In the genomic region with DNA sequence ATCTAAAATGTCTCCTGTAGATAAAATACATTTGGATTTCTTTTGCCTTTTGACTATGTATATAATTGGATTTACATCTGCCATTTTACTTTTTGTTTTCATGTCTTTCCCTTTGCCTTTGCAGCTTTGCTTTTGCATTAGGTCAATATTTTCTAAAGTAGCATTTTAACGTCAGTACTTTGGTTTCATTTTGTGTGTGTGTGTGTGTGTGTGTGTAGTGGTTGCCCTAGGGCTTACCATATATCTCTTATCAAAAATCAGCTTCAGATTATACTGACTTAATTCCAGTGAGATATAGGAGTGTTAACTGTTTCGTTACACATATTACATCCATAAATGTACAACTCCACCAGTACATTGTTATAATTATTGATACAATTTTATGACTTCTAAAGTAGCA, we compare ENCODE assay signal across 10 cellular contexts.
"Had no signal": no experiment of that assay in that cellular context is flagged by ENCODE, and none has a peak within 500 bp of the region (broad histone marks: within the 10 kb centered on the region; RNA-seq: fewer than 3 reads in every experiment).

No MANE protein-coding gene starts in this region.

- H3K27me3 Mint-ChIP-seq: activated B cell treated with CpG ODN at 0.5 μM for 24 hours; dendritic cell treated with granulocyte-macrophage colony-stimulating factor and Interleukin-4, amounts not matched to agents 40 ng/mL and 50 ng/mL, for 4 days had no signal

- H3K27ac Mint-ChIP-seq: activated B cell treated with CpG ODN at 0.5 μM for 24 hours; dendritic cell treated with granulocyte-macrophage colony-stimulating factor and Interleukin-4, amounts not matched to agents 40 ng/mL and 50 ng/mL, for 4 days had no signal

- H3K9me3 Mint-ChIP-seq: activated B cell treated with CpG ODN at 0.5 μM for 24 hours; dendritic cell treated with granulocyte-macrophage colony-stimulating factor and Interleukin-4, amounts not matched to agents 40 ng/mL and 50 ng/mL, for 4 days had no signal

- DNase-seq: activated B cell treated with CpG ODN at 0.5 μM for 24 hours; activated CD8-positive, alpha-beta memory T cell treated with anti-CD3 and anti-CD28 coated beads for 24 hours; activated naive CD4-positive, alpha-beta T cell; brain microvascular endothelial cell; cerebellar nuclear complex; retina; stimulated activated CD4-positive, alpha-beta T cell treated with anti-CD3 and anti-CD28 coated beads, Interleukin-4, amount 100 ng/mL, for 1 hour; stimulated activated CD8-positive, alpha-beta memory T cell treated with anti-CD3 and anti-CD28 coated beads, Interleukin-4, amount 100 ng/mL, for 48 hours; uterus had no signal

- H3K4me1 Mint-ChIP-seq: activated B cell treated with CpG ODN at 0.5 μM for 24 hours had no signal

- H3K4me3 Mint-ChIP-seq: activated B cell treated with CpG ODN at 0.5 μM for 24 hours; dendritic cell treated with granulocyte-macrophage colony-stimulating factor and Interleukin-4, amounts not matched to agents 40 ng/mL and 50 ng/mL, for 4 days had no signal
